1 cellular context compared by ENCODE assay signal in the genomic region with DNA sequence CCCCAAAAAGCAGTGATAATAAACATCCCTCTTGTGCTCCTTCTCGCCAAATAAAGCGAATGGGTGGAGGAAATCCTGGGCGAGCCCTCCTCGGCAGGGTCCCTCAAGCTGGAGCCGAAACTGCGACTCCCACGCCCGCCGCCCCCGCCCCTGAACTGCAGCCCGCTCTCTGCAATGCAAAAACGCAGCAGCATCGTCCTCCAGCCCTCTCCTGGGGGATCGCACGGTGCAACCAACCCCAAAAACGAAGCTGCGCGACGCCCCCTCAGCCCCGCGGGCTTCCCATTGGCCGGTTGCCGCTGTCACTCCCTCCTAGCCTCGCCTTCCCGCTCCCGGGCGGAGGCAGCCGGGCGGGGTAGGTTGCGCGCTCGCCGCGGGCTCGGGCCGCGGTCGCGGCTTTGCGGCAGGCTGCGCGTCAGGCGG.
TF ChIP-seq lines count a peak whose summit lies in the region.

A gene with protein sequence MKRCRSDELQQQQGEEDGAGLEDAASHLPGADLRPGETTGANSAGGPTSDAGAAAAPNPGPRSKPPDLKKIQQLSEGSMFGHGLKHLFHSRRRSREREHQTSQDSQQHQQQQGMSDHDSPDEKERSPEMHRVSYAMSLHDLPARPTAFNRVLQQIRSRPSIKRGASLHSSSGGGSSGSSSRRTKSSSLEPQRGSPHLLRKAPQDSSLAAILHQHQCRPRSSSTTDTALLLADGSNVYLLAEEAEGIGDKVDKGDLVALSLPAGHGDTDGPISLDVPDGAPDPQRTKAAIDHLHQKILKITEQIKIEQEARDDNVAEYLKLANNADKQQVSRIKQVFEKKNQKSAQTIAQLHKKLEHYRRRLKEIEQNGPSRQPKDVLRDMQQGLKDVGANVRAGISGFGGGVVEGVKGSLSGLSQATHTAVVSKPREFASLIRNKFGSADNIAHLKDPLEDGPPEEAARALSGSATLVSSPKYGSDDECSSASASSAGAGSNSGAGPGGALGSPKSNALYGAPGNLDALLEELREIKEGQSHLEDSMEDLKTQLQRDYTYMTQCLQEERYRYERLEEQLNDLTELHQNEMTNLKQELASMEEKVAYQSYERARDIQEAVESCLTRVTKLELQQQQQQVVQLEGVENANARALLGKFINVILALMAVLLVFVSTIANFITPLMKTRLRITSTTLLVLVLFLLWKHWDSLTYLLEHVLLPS (plus strand): TSS at position 363 of the 423 bp plus-strand sequence. CDS start 619 bp downstream, outside the sequence.

TF ChIP-seq in K562, 482 proteins besides CTCF, POLR2A, EP300 and RAD21 (continued from another document and continues in another):
- no peak for TF ChIP-seq NR2F6 (CRISPR knock-in tag; IDR thresholded peaks at IDR 0.05)
- TF ChIP-seq, protein P1, sequence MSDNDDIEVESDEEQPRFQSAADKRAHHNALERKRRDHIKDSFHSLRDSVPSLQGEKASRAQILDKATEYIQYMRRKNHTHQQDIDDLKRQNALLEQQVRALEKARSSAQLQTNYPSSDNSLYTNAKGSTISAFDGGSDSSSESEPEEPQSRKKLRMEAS (CRISPR knock-in tag; IDR thresholded peaks at IDR 0.05), result peak; percentile 22; the same call in 1 of the 2 replicates
- TF ChIP-seq, protein P2, sequence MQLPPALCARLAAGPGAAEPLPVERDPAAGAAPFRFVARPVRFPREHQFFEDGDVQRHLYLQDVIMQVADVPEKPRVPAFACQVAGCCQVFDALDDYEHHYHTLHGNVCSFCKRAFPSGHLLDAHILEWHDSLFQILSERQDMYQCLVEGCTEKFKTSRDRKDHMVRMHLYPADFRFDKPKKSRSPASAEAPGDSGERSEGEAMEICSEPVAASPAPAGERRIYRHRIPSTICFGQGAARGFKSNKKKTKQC (CRISPR knock-in tag; IDR thresholded peaks at IDR 0.05), result 0 out of 2 replicates have a peak, but pooled peaks have one; percentile 53
- no peak for TF ChIP-seq ZNF785 (CRISPR knock-in tag; IDR thresholded peaks at IDR 0.05)
- no peak for TF ChIP-seq IRF2 (CRISPR knock-in tag; IDR thresholded peaks at IDR 0.05)
- TF ChIP-seq ZBTB7A (IDR thresholded peaks at IDR 0.05; ENCODE audit: borderline replicate concordance, control insufficient read depth, low read depth, low read length), result peak; percentile 63; the same call in 1 of the 2 replicates
- peak; percentile 75 for TF ChIP-seq CCNT2 (IDR thresholded peaks at IDR 0.05; ENCODE audit: borderline replicate concordance, extremely low read depth, insufficient read length, low read depth, low read length)
- TF ChIP-seq TEAD1 (CRISPR knock-in tag; IDR thresholded peaks at IDR 0.05), result no peak
- no peak for TF ChIP-seq ZNF165 (CRISPR knock-in tag; IDR thresholded peaks at IDR 0.05; ENCODE audit: borderline replicate concordance)
- peak; percentile 73 for TF ChIP-seq FOS (IDR thresholded peaks at IDR 0.05; ENCODE audit: extremely low read depth, insufficient read length)
- no peak for TF ChIP-seq ARNT (IDR thresholded peaks at IDR 0.05)
- TF ChIP-seq SNIP1 (IDR thresholded peaks at IDR 0.05; ENCODE audit: low read depth), result no peak
- TF ChIP-seq, protein P3, sequence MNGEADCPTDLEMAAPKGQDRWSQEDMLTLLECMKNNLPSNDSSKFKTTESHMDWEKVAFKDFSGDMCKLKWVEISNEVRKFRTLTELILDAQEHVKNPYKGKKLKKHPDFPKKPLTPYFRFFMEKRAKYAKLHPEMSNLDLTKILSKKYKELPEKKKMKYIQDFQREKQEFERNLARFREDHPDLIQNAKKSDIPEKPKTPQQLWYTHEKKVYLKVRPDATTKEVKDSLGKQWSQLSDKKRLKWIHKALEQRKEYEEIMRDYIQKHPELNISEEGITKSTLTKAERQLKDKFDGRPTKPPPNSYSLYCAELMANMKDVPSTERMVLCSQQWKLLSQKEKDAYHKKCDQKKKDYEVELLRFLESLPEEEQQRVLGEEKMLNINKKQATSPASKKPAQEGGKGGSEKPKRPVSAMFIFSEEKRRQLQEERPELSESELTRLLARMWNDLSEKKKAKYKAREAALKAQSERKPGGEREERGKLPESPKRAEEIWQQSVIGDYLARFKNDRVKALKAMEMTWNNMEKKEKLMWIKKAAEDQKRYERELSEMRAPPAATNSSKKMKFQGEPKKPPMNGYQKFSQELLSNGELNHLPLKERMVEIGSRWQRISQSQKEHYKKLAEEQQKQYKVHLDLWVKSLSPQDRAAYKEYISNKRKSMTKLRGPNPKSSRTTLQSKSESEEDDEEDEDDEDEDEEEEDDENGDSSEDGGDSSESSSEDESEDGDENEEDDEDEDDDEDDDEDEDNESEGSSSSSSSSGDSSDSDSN (IDR thresholded peaks at IDR 0.05; ENCODE audit: borderline replicate concordance in 1 of 2, low read depth in 2 of 2, low read length in 2 of 2), result 0 out of 4 replicates have a peak, but pooled peaks of 1 of the 2 experiments have one; percentile 28
- TF ChIP-seq, protein P4, sequence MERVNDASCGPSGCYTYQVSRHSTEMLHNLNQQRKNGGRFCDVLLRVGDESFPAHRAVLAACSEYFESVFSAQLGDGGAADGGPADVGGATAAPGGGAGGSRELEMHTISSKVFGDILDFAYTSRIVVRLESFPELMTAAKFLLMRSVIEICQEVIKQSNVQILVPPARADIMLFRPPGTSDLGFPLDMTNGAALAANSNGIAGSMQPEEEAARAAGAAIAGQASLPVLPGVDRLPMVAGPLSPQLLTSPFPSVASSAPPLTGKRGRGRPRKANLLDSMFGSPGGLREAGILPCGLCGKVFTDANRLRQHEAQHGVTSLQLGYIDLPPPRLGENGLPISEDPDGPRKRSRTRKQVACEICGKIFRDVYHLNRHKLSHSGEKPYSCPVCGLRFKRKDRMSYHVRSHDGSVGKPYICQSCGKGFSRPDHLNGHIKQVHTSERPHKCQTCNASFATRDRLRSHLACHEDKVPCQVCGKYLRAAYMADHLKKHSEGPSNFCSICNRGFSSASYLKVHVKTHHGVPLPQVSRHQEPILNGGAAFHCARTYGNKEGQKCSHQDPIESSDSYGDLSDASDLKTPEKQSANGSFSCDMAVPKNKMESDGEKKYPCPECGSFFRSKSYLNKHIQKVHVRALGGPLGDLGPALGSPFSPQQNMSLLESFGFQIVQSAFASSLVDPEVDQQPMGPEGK (CRISPR knock-in tag; IDR thresholded peaks at IDR 0.05; ENCODE audit: borderline replicate concordance), result no peak
- 0 out of 2 replicates have a peak, but pooled peaks have one; percentile 17 for TF ChIP-seq ZNF263 (CRISPR knock-in tag; IDR thresholded peaks at IDR 0.05; ENCODE audit: borderline replicate concordance)
- TF ChIP-seq, protein P5, sequence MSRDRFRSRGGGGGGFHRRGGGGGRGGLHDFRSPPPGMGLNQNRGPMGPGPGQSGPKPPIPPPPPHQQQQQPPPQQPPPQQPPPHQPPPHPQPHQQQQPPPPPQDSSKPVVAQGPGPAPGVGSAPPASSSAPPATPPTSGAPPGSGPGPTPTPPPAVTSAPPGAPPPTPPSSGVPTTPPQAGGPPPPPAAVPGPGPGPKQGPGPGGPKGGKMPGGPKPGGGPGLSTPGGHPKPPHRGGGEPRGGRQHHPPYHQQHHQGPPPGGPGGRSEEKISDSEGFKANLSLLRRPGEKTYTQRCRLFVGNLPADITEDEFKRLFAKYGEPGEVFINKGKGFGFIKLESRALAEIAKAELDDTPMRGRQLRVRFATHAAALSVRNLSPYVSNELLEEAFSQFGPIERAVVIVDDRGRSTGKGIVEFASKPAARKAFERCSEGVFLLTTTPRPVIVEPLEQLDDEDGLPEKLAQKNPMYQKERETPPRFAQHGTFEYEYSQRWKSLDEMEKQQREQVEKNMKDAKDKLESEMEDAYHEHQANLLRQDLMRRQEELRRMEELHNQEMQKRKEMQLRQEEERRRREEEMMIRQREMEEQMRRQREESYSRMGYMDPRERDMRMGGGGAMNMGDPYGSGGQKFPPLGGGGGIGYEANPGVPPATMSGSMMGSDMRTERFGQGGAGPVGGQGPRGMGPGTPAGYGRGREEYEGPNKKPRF (IDR thresholded peaks at IDR 0.05; ENCODE audit: low read depth, low read length), result no peak
- TF ChIP-seq, protein P6, sequence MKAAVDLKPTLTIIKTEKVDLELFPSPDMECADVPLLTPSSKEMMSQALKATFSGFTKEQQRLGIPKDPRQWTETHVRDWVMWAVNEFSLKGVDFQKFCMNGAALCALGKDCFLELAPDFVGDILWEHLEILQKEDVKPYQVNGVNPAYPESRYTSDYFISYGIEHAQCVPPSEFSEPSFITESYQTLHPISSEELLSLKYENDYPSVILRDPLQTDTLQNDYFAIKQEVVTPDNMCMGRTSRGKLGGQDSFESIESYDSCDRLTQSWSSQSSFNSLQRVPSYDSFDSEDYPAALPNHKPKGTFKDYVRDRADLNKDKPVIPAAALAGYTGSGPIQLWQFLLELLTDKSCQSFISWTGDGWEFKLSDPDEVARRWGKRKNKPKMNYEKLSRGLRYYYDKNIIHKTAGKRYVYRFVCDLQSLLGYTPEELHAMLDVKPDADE (conservative IDR thresholded peaks at IDR 0.05; ENCODE audit: control insufficient read depth, low read depth, low read length), result no peak
- peak; percentile 93 for TF ChIP-seq NFYB (IDR thresholded peaks at IDR 0.05; ENCODE audit: extremely low read depth, insufficient read length)
- TF ChIP-seq HEY1 (CRISPR knock-in tag; IDR thresholded peaks at IDR 0.05; ENCODE audit: borderline replicate concordance), result no peak
- peak; percentile 70 for TF ChIP-seq NEUROD1 (IDR thresholded peaks at IDR 0.05; ENCODE audit: borderline replicate concordance, low read depth, low read length, partially characterized antibody)
- no peak for TF ChIP-seq BCOR (IDR thresholded peaks at IDR 0.05)
- TF ChIP-seq PHF8 (IDR thresholded peaks at IDR 0.05; ENCODE audit: borderline replicate concordance, low read length), result peak; percentile 34; the same call in 1 of the 2 replicates
- TF ChIP-seq ETV5 (CRISPR knock-in tag; IDR thresholded peaks at IDR 0.05; ENCODE audit: low read depth), result no peak
- TF ChIP-seq, protein P7, sequence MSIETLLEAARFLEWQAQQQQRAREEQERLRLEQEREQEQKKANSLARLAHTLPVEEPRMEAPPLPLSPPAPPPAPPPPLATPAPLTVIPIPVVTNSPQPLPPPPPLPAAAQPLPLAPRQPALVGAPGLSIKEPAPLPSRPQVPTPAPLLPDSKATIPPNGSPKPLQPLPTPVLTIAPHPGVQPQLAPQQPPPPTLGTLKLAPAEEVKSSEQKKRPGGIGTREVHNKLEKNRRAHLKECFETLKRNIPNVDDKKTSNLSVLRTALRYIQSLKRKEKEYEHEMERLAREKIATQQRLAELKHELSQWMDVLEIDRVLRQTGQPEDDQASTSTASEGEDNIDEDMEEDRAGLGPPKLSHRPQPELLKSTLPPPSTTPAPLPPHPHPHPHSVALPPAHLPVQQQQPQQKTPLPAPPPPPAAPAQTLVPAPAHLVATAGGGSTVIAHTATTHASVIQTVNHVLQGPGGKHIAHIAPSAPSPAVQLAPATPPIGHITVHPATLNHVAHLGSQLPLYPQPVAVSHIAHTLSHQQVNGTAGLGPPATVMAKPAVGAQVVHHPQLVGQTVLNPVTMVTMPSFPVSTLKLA (conservative IDR thresholded peaks at IDR 0.05), result 0 out of 4 replicates have a peak, but pooled peaks of 1 of the 2 experiments have one; percentile 23
- no peak for TF ChIP-seq TEAD4 (IDR thresholded peaks at IDR 0.05; ENCODE audit: low read length)
- TF ChIP-seq TEAD4 (CRISPR knock-in tag; IDR thresholded peaks at IDR 0.05; ENCODE audit: borderline replicate concordance), result no peak
- TF ChIP-seq CXXC5 (CRISPR knock-in tag; IDR thresholded peaks at IDR 0.05), result peak; percentile 81
- TF ChIP-seq NFATC3 (IDR thresholded peaks at IDR 0.05), result no peak
- TF ChIP-seq, protein P8, sequence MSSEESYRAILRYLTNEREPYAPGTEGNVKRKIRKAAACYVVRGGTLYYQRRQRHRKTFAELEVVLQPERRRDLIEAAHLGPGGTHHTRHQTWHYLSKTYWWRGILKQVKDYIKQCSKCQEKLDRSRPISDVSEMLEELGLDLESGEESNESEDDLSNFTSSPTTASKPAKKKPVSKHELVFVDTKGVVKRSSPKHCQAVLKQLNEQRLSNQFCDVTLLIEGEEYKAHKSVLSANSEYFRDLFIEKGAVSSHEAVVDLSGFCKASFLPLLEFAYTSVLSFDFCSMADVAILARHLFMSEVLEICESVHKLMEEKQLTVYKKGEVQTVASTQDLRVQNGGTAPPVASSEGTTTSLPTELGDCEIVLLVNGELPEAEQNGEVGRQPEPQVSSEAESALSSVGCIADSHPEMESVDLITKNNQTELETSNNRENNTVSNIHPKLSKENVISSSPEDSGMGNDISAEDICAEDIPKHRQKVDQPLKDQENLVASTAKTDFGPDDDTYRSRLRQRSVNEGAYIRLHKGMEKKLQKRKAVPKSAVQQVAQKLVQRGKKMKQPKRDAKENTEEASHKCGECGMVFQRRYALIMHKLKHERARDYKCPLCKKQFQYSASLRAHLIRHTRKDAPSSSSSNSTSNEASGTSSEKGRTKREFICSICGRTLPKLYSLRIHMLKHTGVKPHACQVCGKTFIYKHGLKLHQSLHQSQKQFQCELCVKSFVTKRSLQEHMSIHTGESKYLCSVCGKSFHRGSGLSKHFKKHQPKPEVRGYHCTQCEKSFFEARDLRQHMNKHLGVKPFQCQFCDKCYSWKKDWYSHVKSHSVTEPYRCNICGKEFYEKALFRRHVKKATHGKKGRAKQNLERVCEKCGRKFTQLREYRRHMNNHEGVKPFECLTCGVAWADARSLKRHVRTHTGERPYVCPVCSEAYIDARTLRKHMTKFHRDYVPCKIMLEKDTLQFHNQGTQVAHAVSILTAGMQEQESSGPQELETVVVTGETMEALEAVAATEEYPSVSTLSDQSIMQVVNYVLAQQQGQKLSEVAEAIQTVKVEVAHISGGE (CRISPR knock-in tag; IDR thresholded peaks at IDR 0.05), result 0 out of 6 replicates have a peak, but pooled peaks of 1 of the 3 experiments have one; percentile 15
- no peak for TF ChIP-seq MYBL2 (IDR thresholded peaks at IDR 0.05; ENCODE audit: low read depth)
- TF ChIP-seq MYBL2 (CRISPR knock-in tag; IDR thresholded peaks at IDR 0.05; ENCODE audit: borderline replicate concordance), result no peak
- no peak for TF ChIP-seq TBL1XR1 (IDR thresholded peaks at IDR 0.05; ENCODE audit: low read length in 2 of 2)
- TF ChIP-seq ELF1 (tag; IDR thresholded peaks at IDR 0.05), result no peak
- no peak for TF ChIP-seq ZBTB8A (IDR thresholded peaks at IDR 0.05; ENCODE audit: partially characterized antibody)
- TF ChIP-seq CHD1 (IDR thresholded peaks at IDR 0.05; ENCODE audit: low read length), result no peak
- no peak for TF ChIP-seq ZNF695 (CRISPR knock-in tag; IDR thresholded peaks at IDR 0.05)
- TF ChIP-seq, protein P9, sequence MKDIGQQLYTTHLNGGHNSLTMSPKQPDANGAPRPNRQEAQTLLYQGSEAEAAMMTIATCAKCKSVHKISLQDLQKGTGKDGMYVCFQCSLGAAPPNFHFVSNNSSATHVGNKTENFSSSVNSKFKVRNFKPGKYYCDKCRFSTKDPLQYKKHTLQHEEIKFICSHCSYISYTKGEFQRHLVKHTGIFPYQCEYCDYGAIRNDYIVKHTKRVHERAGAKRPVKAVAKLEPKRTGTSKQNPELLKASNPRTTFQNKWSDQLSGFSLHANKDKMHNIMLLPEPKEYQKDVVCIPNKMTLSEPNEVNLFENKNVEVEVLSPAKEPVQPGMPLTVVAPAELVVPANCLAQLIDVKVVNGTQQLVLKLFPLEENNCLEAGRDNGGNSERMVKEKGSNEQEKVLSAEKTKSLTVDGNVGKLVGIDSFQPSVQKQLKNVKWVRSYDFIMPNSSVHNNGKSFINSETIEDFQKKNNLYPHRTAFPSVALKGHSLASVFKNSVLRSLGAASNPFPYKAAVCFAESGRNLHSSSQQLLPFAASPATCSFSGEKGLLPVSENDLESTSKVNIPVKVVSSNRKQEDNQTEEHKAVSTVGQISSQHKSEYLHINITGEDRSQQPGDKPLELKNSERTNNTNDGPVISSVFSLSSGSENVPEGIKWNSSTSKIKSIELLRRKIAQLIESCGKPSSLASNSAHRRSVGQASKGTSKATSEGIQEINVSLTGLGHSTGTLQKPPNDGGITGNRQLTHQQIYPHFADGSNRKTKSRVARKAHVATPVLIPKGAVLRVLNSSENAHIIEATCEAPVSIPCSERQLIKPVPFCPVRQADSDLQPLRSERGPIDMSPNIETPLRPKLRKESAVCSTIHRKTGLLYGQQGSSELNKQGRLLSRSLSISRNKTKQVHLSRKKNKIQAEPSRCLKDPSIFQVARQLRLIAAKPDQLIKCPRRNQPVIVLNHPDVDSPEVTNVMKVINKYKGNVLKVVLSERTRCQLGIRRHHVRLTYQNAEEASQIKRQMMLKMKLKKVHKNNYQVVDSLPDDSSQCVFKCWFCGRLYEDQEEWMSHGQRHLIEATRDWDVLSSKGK (CRISPR knock-in tag; IDR thresholded peaks at IDR 0.05), result no peak
